ENCODE assay signal across 10 cellular contexts in genomic region chrX:14027031-14027430, GRCh38. TPM values are rescaled to one million over a fixed set of nuclear protein-coding genes. Genes with fewer than 3 reads are reported as not detected.
DNase-seq lines count a peak whose midpoint lies in the region; ATAC-seq and TF ChIP-seq lines count a peak whose summit lies in the region.
"Had no signal": no experiment of that assay in that cellular context is flagged by ENCODE, and none has a peak within 500 bp of the region (broad histone marks: within the 10 kb centered on the region; RNA-seq: fewer than 3 reads in every experiment).

No MANE protein-coding gene starts in this region.

- POLR2A ChIA-PET in WTC11 (lab: Charles Lee): no interaction called here

- TF ChIP-seq CTCF in WTC11 (IDR thresholded peaks at IDR 0.05): no peak

- no peaks in the 10 kb centered on the region for H3K27me3 Mint-ChIP-seq in activated CD8-positive, alpha-beta memory T cell treated with anti-CD3 and anti-CD28 coated beads, Interleukin-2, amount 10 ng/mL, durations not matched to agents 7 days and 5 days
- no peaks in the 10 kb centered on the region for H3K27me3 Mint-ChIP-seq in WTC11 (ENCODE audit: low read depth)
- no peaks in the 10 kb centered on the region for H3K27me3 Mint-ChIP-seq in stimulated activated naive CD8-positive, alpha-beta T cell treated with anti-CD3 and anti-CD28 coated beads, Interleukin-15, Interleukin-2, amounts not matched to agents 100 ng/mL and 50 ng/mL, for 24 hours

- no peaks in the 10 kb centered on the region for H3K9me3 Mint-ChIP-seq in activated CD8-positive, alpha-beta memory T cell treated with anti-CD3 and anti-CD28 coated beads, Interleukin-2, amount 10 ng/mL, durations not matched to agents 7 days and 5 days (ENCODE audit: low read depth)
- peaks cover 4% of the 10 kb centered on the region; the same call in 1 of the 2 replicates for H3K9me3 Mint-ChIP-seq in WTC11
- no peaks in the 10 kb centered on the region for H3K9me3 Mint-ChIP-seq in stimulated activated naive CD8-positive, alpha-beta T cell treated with anti-CD3 and anti-CD28 coated beads, Interleukin-15, Interleukin-2, amounts not matched to agents 100 ng/mL and 50 ng/mL, for 24 hours
- no peaks in the 10 kb centered on the region for H3K9me3 Mint-ChIP-seq in stimulated activated effector memory CD8-positive, alpha-beta T cell treated with anti-CD3 and anti-CD28 coated beads, Interleukin-12 subunit alpha, Interleukin-12 subunit beta, amount 100 ng/mL, for 72 hours

- no peak overlapping the region for H3K4me3 Mint-ChIP-seq in activated CD8-positive, alpha-beta memory T cell treated with anti-CD3 and anti-CD28 coated beads, Interleukin-2, amount 10 ng/mL, durations not matched to agents 7 days and 5 days
- H3K4me3 Mint-ChIP-seq in WTC11: no peak overlapping the region
- peak overlapping the region; percentile 37 for H3K4me3 Mint-ChIP-seq in stimulated activated naive CD8-positive, alpha-beta T cell treated with anti-CD3 and anti-CD28 coated beads, Interleukin-15, Interleukin-2, amounts not matched to agents 100 ng/mL and 50 ng/mL, for 24 hours
- no peak overlapping the region for H3K4me3 Mint-ChIP-seq in stimulated activated effector memory CD8-positive, alpha-beta T cell treated with anti-CD3 and anti-CD28 coated beads, Interleukin-12 subunit alpha, Interleukin-12 subunit beta, amount 100 ng/mL, for 72 hours
- H3K4me3 Mint-ChIP-seq: CD14-positive monocyte had no signal

- CTCF ChIA-PET in activated CD8-positive, alpha-beta memory T cell treated with anti-CD3 and anti-CD28 coated beads, Interleukin-2, amount 10 ng/mL, durations not matched to agents 7 days and 5 days (lab: Charles Lee): no interaction called here
- CTCF ChIA-PET in WTC11 (lab: Charles Lee): no interaction called here

- H3K27ac Mint-ChIP-seq in activated CD8-positive, alpha-beta memory T cell treated with anti-CD3 and anti-CD28 coated beads, Interleukin-2, amount 10 ng/mL, durations not matched to agents 7 days and 5 days: peak overlapping the region; percentile 67
- peak overlapping the region; percentile 38; the same call in 1 of the 2 replicates for H3K27ac Mint-ChIP-seq in WTC11
- H3K27ac Mint-ChIP-seq in stimulated activated naive CD8-positive, alpha-beta T cell treated with anti-CD3 and anti-CD28 coated beads, Interleukin-15, Interleukin-2, amounts not matched to agents 100 ng/mL and 50 ng/mL, for 24 hours: peak overlapping the region; percentile 98
- H3K27ac Mint-ChIP-seq in stimulated activated effector memory CD8-positive, alpha-beta T cell treated with anti-CD3 and anti-CD28 coated beads, Interleukin-12 subunit alpha, Interleukin-12 subunit beta, amount 100 ng/mL, for 72 hours: no peak overlapping the region

- no peak for ATAC-seq in activated CD8-positive, alpha-beta memory T cell treated with anti-CD3 and anti-CD28 coated beads, Interleukin-2, amount 10 ng/mL, durations not matched to agents 7 days and 5 days
- ATAC-seq in WTC11: no peak
- ATAC-seq in stimulated activated effector memory CD8-positive, alpha-beta T cell treated with anti-CD3 and anti-CD28 coated beads, Interleukin-12 subunit alpha, Interleukin-12 subunit beta, amount 100 ng/mL, for 72 hours: no peak

- H3K27ac ChIP-seq in epithelial cell of prostate: peak overlapping the region; percentile 88

- peaks cover 2% of the 10 kb centered on the region for H3K36me3 Mint-ChIP-seq in activated CD8-positive, alpha-beta memory T cell treated with anti-CD3 and anti-CD28 coated beads, Interleukin-2, amount 10 ng/mL, durations not matched to agents 7 days and 5 days
- H3K36me3 Mint-ChIP-seq in WTC11: 0 out of 2 replicates have a peak, but pooled peaks cover 3% of the 10 kb centered on the region
- peaks cover 8% of the 10 kb centered on the region for H3K36me3 Mint-ChIP-seq in stimulated activated naive CD8-positive, alpha-beta T cell treated with anti-CD3 and anti-CD28 coated beads, Interleukin-15, Interleukin-2, amounts not matched to agents 100 ng/mL and 50 ng/mL, for 24 hours (ENCODE audit: low read depth)
- H3K36me3 Mint-ChIP-seq in stimulated activated effector memory CD8-positive, alpha-beta T cell treated with anti-CD3 and anti-CD28 coated beads, Interleukin-12 subunit alpha, Interleukin-12 subunit beta, amount 100 ng/mL, for 72 hours: peaks cover 16% of the 10 kb centered on the region

- H3K4me1 Mint-ChIP-seq in activated CD8-positive, alpha-beta memory T cell treated with anti-CD3 and anti-CD28 coated beads, Interleukin-2, amount 10 ng/mL, durations not matched to agents 7 days and 5 days: peaks cover 28% of the 10 kb centered on the region
- H3K4me1 Mint-ChIP-seq in WTC11: peaks cover 30% of the 10 kb centered on the region
- peaks cover 30% of the 10 kb centered on the region for H3K4me1 Mint-ChIP-seq in stimulated activated naive CD8-positive, alpha-beta T cell treated with anti-CD3 and anti-CD28 coated beads, Interleukin-15, Interleukin-2, amounts not matched to agents 100 ng/mL and 50 ng/mL, for 24 hours (ENCODE audit: low read depth)
- peaks cover 23% of the 10 kb centered on the region for H3K4me1 Mint-ChIP-seq in stimulated activated effector memory CD8-positive, alpha-beta T cell treated with anti-CD3 and anti-CD28 coated beads, Interleukin-12 subunit alpha, Interleukin-12 subunit beta, amount 100 ng/mL, for 72 hours

- peak; percentile 39 for DNase-seq in activated CD8-positive, alpha-beta memory T cell treated with anti-CD3 and anti-CD28 coated beads, Interleukin-2, amount 10 ng/mL, durations not matched to agents 7 days and 5 days
- DNase-seq in activated CD8-positive, alpha-beta memory T cell treated with anti-CD3 and anti-CD28 coated beads, Interleukin-2, amount 50 U/mL, for 4 hours: no peak
- DNase-seq in WTC11 (ENCODE audit: low spot score): no peak
- DNase-seq in epithelial cell of prostate (ENCODE audit: low read depth, low spot score): peak; percentile 24
- DNase-seq in stimulated activated effector memory CD8-positive, alpha-beta T cell treated with anti-CD3 and anti-CD28 coated beads, Interleukin-12 subunit alpha, Interleukin-12 subunit beta, amount 100 ng/mL, for 72 hours (ENCODE audit: low spot score in 2 of 2): no peak
- no peak for DNase-seq in NCI-H774 (lab: John Stamatoyannopoulos, UW)
- no peak for DNase-seq in epidermal melanocyte (ENCODE audit: insufficient read length, low spot score)
- DNase-seq: H7 had no signal

TF ChIP-seq in WTC11, 78 proteins besides CTCF, POLR2A, EP300 and RAD21 (continues in another document):
- no peak for TF ChIP-seq HMGA2 (CRISPR knock-in tag; IDR thresholded peaks at IDR 0.05)
- TF ChIP-seq MYBL2 (CRISPR knock-in tag; IDR thresholded peaks at IDR 0.05): no peak
- TF ChIP-seq ZNF219 (CRISPR knock-in tag; IDR thresholded peaks at IDR 0.05; ENCODE audit: borderline replicate concordance): no peak
- no peak for TF ChIP-seq OVOL2 (CRISPR knock-in tag; IDR thresholded peaks at IDR 0.05; ENCODE audit: borderline replicate concordance)
- TF ChIP-seq NR3C1 (CRISPR knock-in tag; conservative IDR thresholded peaks at IDR 0.05; ENCODE audit: low read depth): no peak
- TF ChIP-seq ZNF423 (CRISPR knock-in tag; IDR thresholded peaks at IDR 0.05): no peak
- no peak for TF ChIP-seq ARID4B (CRISPR knock-in tag; IDR thresholded peaks at IDR 0.05; ENCODE audit: borderline replicate concordance)
- TF ChIP-seq ZMAT4 (CRISPR knock-in tag; IDR thresholded peaks at IDR 0.05): no peak
- TF ChIP-seq TEAD4 (CRISPR knock-in tag; IDR thresholded peaks at IDR 0.05): no peak
- no peak for TF ChIP-seq EMX1 (CRISPR knock-in tag; IDR thresholded peaks at IDR 0.05)
- no peak for TF ChIP-seq USF2 (CRISPR knock-in tag; IDR thresholded peaks at IDR 0.05)

RNA-seq across cellular contexts. Expression of gene GEMIN8, which starts 2.7 kb away (rescaled TPM):
- total RNA-seq in activated CD8-positive, alpha-beta memory T cell treated with anti-CD3 and anti-CD28 coated beads, Interleukin-2, amount 10 ng/mL, durations not matched to agents 7 days and 5 days: 10 to 100 TPM; 11.7 to 12.7 TPM
- total RNA-seq in WTC11 (2021): 20.6 to 22.0 TPM (median 21.1 TPM) in 3 replicates

Comparison
In these comparisons a context has a peak if more than half of its experiments do, and no peak if none do; other contexts are left out.
1. DNase-seq: peak in activated CD8-positive, alpha-beta memory T cell treated with anti-CD3 and anti-CD28 coated beads, Interleukin-2, amount 10 ng/mL, durations not matched to agents 7 days and 5 days (single experiment) and epithelial cell of prostate (single experiment); none in activated CD8-positive, alpha-beta memory T cell treated with anti-CD3 and anti-CD28 coated beads, Interleukin-2, amount 50 U/mL, for 4 hours (single experiment), WTC11 (single experiment), stimulated activated effector memory CD8-positive, alpha-beta T cell treated with anti-CD3 and anti-CD28 coated beads, Interleukin-12 subunit alpha, Interleukin-12 subunit beta, amount 100 ng/mL, for 72 hours (0 of 2), NCI-H774 (single experiment) and epidermal melanocyte (single experiment).